Comparison of ENCODE assay signal across 17 cellular contexts in genomic region chrX:43504394-43504793, GRCh38.
A peak's percentile ranks its signal among the peaks of the same experiment; 100 is the strongest.
DNase-seq lines count a peak whose midpoint lies in the region; ATAC-seq and TF ChIP-seq lines count a peak whose summit lies in the region.
"Had no signal": no experiment of that assay in that cellular context is flagged by ENCODE, and none has a peak within 500 bp of the region (broad histone marks: within the 10 kb centered on the region; RNA-seq: fewer than 3 reads in every experiment).

No MANE protein-coding gene starts in this region.

- no peak overlapping the region for H4K91ac ChIP-seq in IMR-90 (ENCODE audit: insufficient read depth, low read depth, low read length)

- POLR2A ChIA-PET in A673 (lab: Charles Lee; ENCODE audit: low non-redundant PET) (no interaction called here), IMR-90 (lab: Charles Lee; ENCODE audit: unreplicated experiment) (no interaction called here)

- TF ChIP-seq CTCF in A673 (conservative IDR thresholded peaks at IDR 0.05; ENCODE audit: low read depth, low read length) (no peak), IMR-90 (conservative IDR thresholded peaks at IDR 0.05; ENCODE audit: low read depth, low read length) (no peak), mammary epithelial cell (conservative IDR thresholded peaks at IDR 0.05 in 1 of 2, IDR thresholded peaks at IDR 0.05 in 1 of 2; ENCODE audit: extremely low read depth in 1 of 2, insufficient read depth in 1 of 2, low read depth in 1 of 2, low read length in 2 of 2) (no peak)

- no peaks in the 10 kb centered on the region for H3K79me1 ChIP-seq in IMR-90 (ENCODE audit: low read depth in 1 of 2, low read length in 2 of 2)

- H3K56ac ChIP-seq in IMR-90 (ENCODE audit: extremely low read depth, insufficient read depth, low read length) = no peak overlapping the region

- H2BK15ac ChIP-seq in IMR-90 (ENCODE audit: low read depth, low read length) = no peak overlapping the region

- no peak overlapping the region for H2BK5ac ChIP-seq in IMR-90 (ENCODE audit: low read depth, low read length, poor library complexity, severe bottlenecking)

- no peak overlapping the region for H2AFZ ChIP-seq in IMR-90 (replicated peaks; ENCODE audit: low read length, poor library complexity)
- no peak overlapping the region for H2AFZ ChIP-seq in mammary epithelial cell (ENCODE audit: low read depth, low read length)
- H2AFZ ChIP-seq: GM23248 had no signal

- H3K36me3 ChIP-seq in A673 (ENCODE audit: insufficient read depth, low read length, poor library complexity, severe bottlenecking) = no peaks in the 10 kb centered on the region
- no peaks in the 10 kb centered on the region for H3K36me3 ChIP-seq in IMR-90 (ENCODE audit: control insufficient read depth, insufficient read depth, low read length)
- H3K36me3 ChIP-seq in mammary epithelial cell (ENCODE audit: insufficient read depth, low read length) = no peaks in the 10 kb centered on the region

- ATAC-seq in IMR-90 (ENCODE audit: low read depth) = no peak
- no peak for ATAC-seq in stimulated activated naive CD8-positive, alpha-beta T cell treated with anti-CD3 and anti-CD28 coated beads, Interleukin-15, Interleukin-2, amounts not matched to agents 100 U/mL and 50 U/mL, for 24 hours
- ATAC-seq in GM21619 (IDR thresholded peaks at IDR 0.05; ENCODE audit: unreplicated experiment) = no peak

- no peak overlapping the region for H3K27ac ChIP-seq in A673 (ENCODE audit: low read depth, low read length, poor library complexity, severe bottlenecking)
- H3K27ac ChIP-seq in IMR-90 (ENCODE audit: insufficient read depth, low read length) = no peak overlapping the region
- H3K27ac ChIP-seq in mammary epithelial cell (ENCODE audit: insufficient read depth, low read depth, low read length) = no peak overlapping the region
- H3K27ac ChIP-seq: GM23248, RWPE1 had no signal

- H4K8ac ChIP-seq in IMR-90 (ENCODE audit: low read depth in 2 of 2, low read length in 2 of 2) = no peak overlapping the region

- no peak overlapping the region for H2BK20ac ChIP-seq in IMR-90 (ENCODE audit: low read depth, low read length)

- no peak overlapping the region for H3K4ac ChIP-seq in IMR-90 (ENCODE audit: low read depth, low read length)

- intact Hi-C loops in A673 (cut with micrococcal nuclease; ENCODE audit: unreplicated experiment) (no loop called here), IMR-90 (cut with micrococcal nuclease) (no loop called here), mammary epithelial cell (cut with micrococcal nuclease) (no loop called here)

- H3K9ac ChIP-seq in IMR-90 (ENCODE audit: low read depth, low read length) (no peak overlapping the region), mammary epithelial cell (ENCODE audit: insufficient read depth, low read length) (no peak overlapping the region)
- H3K9ac ChIP-seq: GM23248 had no signal

- H3K9me3 ChIP-seq in A673 (ENCODE audit: low read depth, low read length, poor library complexity, severe bottlenecking) = no peaks in the 10 kb centered on the region
- H3K9me3 ChIP-seq in IMR-90 (ENCODE audit: control insufficient read depth, insufficient read depth, low read length) = no peaks in the 10 kb centered on the region
- H3K9me3 ChIP-seq in mammary epithelial cell (replicated peaks; ENCODE audit: insufficient read depth, low read length) = no peaks in the 10 kb centered on the region

- TF ChIP-seq POLR2A in IMR-90 (IDR thresholded peaks at IDR 0.05; ENCODE audit: low read depth, low read length) = no peak

- no peak overlapping the region for H2AK9ac ChIP-seq in IMR-90 (replicated peaks; ENCODE audit: low read depth, low read length, poor library complexity)

- TF ChIP-seq RAD21 in IMR-90 (IDR thresholded peaks at IDR 0.05; ENCODE audit: low read length) = no peak

- no peak overlapping the region for H3K23ac ChIP-seq in IMR-90 (ENCODE audit: low read depth, low read length)

- H3K9me1 ChIP-seq in IMR-90 (ENCODE audit: insufficient read depth, low read length) = no peaks in the 10 kb centered on the region

- H3K4me1 ChIP-seq in A673 (ENCODE audit: insufficient read depth, low read length, poor library complexity, severe bottlenecking) (peaks cover 13% of the 10 kb centered on the region), IMR-90 (ENCODE audit: control insufficient read depth, insufficient read depth, low read length) (no peaks in the 10 kb centered on the region), mammary epithelial cell (ENCODE audit: insufficient read depth, low read length) (no peaks in the 10 kb centered on the region)

- in situ Hi-C loops in IMR-90 (cut with MboI; ENCODE audit: low sequenced_read_pairs) = no loop called here
- in situ Hi-C loops in mammary epithelial cell (cut with MboI; ENCODE audit: low sequenced_read_pairs in 2 of 2) = no loop called here

- H4K20me1 ChIP-seq in IMR-90 (ENCODE audit: insufficient read depth, low read length) (no peaks in the 10 kb centered on the region), mammary epithelial cell (ENCODE audit: insufficient read depth, low read length) (no peaks in the 10 kb centered on the region)

- H3K4me3 ChIP-seq in A673 (ENCODE audit: low read depth, low read length, poor library complexity, severe bottlenecking) = no peak overlapping the region
- H3K4me3 ChIP-seq in IMR-90 (ENCODE audit: insufficient read depth, low read depth, low read length) = no peak overlapping the region
- H3K4me3 ChIP-seq in mammary epithelial cell (replicated peaks in 1 of 3; ENCODE audit: insufficient read depth in 1 of 3, low read depth in 2 of 3, low read length in 3 of 3) = no peak overlapping the region
- H3K4me3 ChIP-seq: GM23248 had no signal

- H2AK5ac ChIP-seq in IMR-90 (ENCODE audit: low read depth, low read length) = no peak overlapping the region

- no peaks in the 10 kb centered on the region for H3K27me3 ChIP-seq in A673 (replicated peaks; ENCODE audit: insufficient read depth, low read depth, low read length, poor library complexity)
- H3K27me3 ChIP-seq in IMR-90 (ENCODE audit: control insufficient read depth, insufficient read depth, low read length) = peaks cover 4% of the 10 kb centered on the region; the same call in 1 of the 2 replicates
- peaks cover 12% of the 10 kb centered on the region for H3K27me3 ChIP-seq in mammary epithelial cell (ENCODE audit: insufficient read depth, low read length)

- H3K14ac ChIP-seq in IMR-90 (replicated peaks; ENCODE audit: low read depth, low read length) = no peak overlapping the region

- CTCF ChIA-PET in A673 (lab: Charles Lee) (interaction anchor here (0.5 kb wide), 1 partner anchor 13 kb away, joined by 13 read pairs; no protein-coding TSS in a partner anchor), IMR-90 (lab: Yijun Ruan, JAX) (no interaction called here), mammary epithelial cell (lab: Charles Lee; ENCODE audit: low non-redundant PET) (no interaction called here)

- no peaks in the 10 kb centered on the region for H3K79me2 ChIP-seq in mammary epithelial cell (ENCODE audit: insufficient read depth, low read length)

- dilution Hi-C loops in IMR-90 (cut with HindIII; ENCODE audit: low sequenced_read_pairs, unreplicated experiment) (no loop called here), mammary epithelial cell (cut with HindIII; ENCODE audit: low sequenced_read_pairs) (no loop called here)

- H3K18ac ChIP-seq in IMR-90 (ENCODE audit: low read depth, low read length) = no peak overlapping the region

- peak; percentile 29 for DNase-seq in A673 (ENCODE audit: low spot score)
- DNase-seq in IMR-90 = no peak
- peak; percentile 26 for DNase-seq in mammary epithelial cell
- DNase-seq in kidney glomerular epithelial cell (lab: John Stamatoyannopoulos, UW) = peak; percentile 11
- no peak for DNase-seq in iPS-NIHi7 (ENCODE audit: extremely low spot score)
- DNase-seq in stimulated activated naive CD8-positive, alpha-beta T cell treated with anti-CD3 and anti-CD28 coated beads, Interleukin-15, Interleukin-2, amounts not matched to agents 100 U/mL and 50 U/mL, for 24 hours = no peak
- DNase-seq in NCI-H345 (lab: John Stamatoyannopoulos, UW) = no peak
- DNase-seq: ACHN, AML-193, GF-D8, GM23248, NCI-H1092, NCI-H146, NCI-H2081, NCI-H526 had no signal

- no TSS peak for BruUV-seq in A673 (replicated peaks; lab: Mats Ljungman, UMichigan)
- BruUV-seq in IMR-90 (replicated peaks; lab: Mats Ljungman, UMichigan) = no TSS peak
- BruUV-seq in mammary epithelial cell (replicated peaks; lab: Mats Ljungman, UMichigan) = no TSS peak

- H3K4me2 ChIP-seq in IMR-90 (ENCODE audit: low read depth, low read length) (no peak overlapping the region), mammary epithelial cell (ENCODE audit: insufficient read depth, low read depth, low read length) (no peak overlapping the region)

- H4K5ac ChIP-seq in IMR-90 (ENCODE audit: low read depth, low read length) = no peak overlapping the region

- no peak overlapping the region for H2BK120ac ChIP-seq in IMR-90 (ENCODE audit: low read depth, low read length)

TF ChIP-seq in IMR-90, 13 proteins besides CTCF, POLR2A, EP300 and RAD21:
- TF ChIP-seq ELK1 (IDR thresholded peaks at IDR 0.05; ENCODE audit: borderline replicate concordance, low read depth, low read length) = no peak
- peak; percentile 51; the same call in 1 of the 2 replicates for TF ChIP-seq MAFK (IDR thresholded peaks at IDR 0.05; ENCODE audit: low read depth, low read length)

Comparison
In these comparisons a context has a peak if more than half of its experiments do, and no peak if none do; other contexts are left out.
1. DNase-seq: peak in A673 (single experiment), mammary epithelial cell (single experiment) and kidney glomerular epithelial cell (single experiment); none in IMR-90 (single experiment), iPS-NIHi7 (single experiment), stimulated activated naive CD8-positive, alpha-beta T cell treated with anti-CD3 and anti-CD28 coated beads, Interleukin-15, Interleukin-2, amounts not matched to agents 100 U/mL and 50 U/mL, for 24 hours (single experiment) and NCI-H345 (single experiment).